Comparison of ENCODE assay signal across 14 cellular contexts in genomic region chr11:97574976-97575665, GRCh38.
"Had no signal": no experiment of that assay in that cellular context is flagged by ENCODE, and none has a peak within 500 bp of the region (broad histone marks: within the 10 kb centered on the region; RNA-seq: fewer than 3 reads in every experiment).

No MANE protein-coding gene starts in this region.

- ATAC-seq: body of pancreas; effector memory CD8-positive, alpha-beta T cell; lower lobe of right lung had no signal

- DNase-seq: activated B cell treated with CpG ODN at 0.5 μM for 24 hours; activated CD4-positive, alpha-beta memory T cell treated with anti-CD3 and anti-CD28 coated beads for 36 hours; activated CD4-positive, alpha-beta T cell treated with anti-CD3 and anti-CD28 coated beads for 4 hours; activated gamma-delta T cell treated with Interleukin-2 at 50 U/mL for 16 hours; activated T-cell treated with anti-CD3 and anti-CD28 coated beads for 4 hours; amniotic stem cell; body of pancreas; effector memory CD8-positive, alpha-beta T cell; lower lobe of right lung; nucleus accumbens; retina; stimulated activated CD8-positive, alpha-beta memory T cell treated with anti-CD3 and anti-CD28 coated beads, Interleukin-4, amount 100 ng/mL, for 48 hours; stimulated activated naive CD4-positive, alpha-beta T cell treated with Interleukin-2 at 50 U/mL for 16 hours; thyroid gland had no signal
